Comparison of ENCODE assay signal across 33 cellular contexts in genomic region chr5:73774924-73775323, GRCh38.
"Had no signal": no experiment of that assay in that cellular context is flagged by ENCODE, and none has a peak within 500 bp of the region (broad histone marks: within the 10 kb centered on the region; RNA-seq: fewer than 3 reads in every experiment).

No MANE protein-coding gene starts in this region.

- H3K27me3 ChIP-seq: adrenal gland, body of pancreas, esophagus muscularis mucosa, foreskin keratinocyte, gastrocnemius medialis, heart right ventricle had no signal

- H3K4me1 ChIP-seq: body of pancreas, heart right ventricle had no signal

- H3K36me3 Mint-ChIP-seq: activated CD4-positive, alpha-beta memory T cell treated with anti-CD3 and anti-CD28 coated beads for 36 hours; activated CD8-positive, alpha-beta memory T cell treated with anti-CD3 and anti-CD28 coated beads, Interleukin-2, amount 10 ng/mL, durations not matched to agents 7 days and 5 days; activated naive CD4-positive, alpha-beta T cell treated with anti-CD3 and anti-CD28 coated beads, Interleukin-2, amount 50 U/mL, for 24 hours; activated naive CD8-positive, alpha-beta T cell treated with anti-CD3 and anti-CD28 coated beads for 36 hours; T-cell had no signal

- H3K4me3 ChIP-seq: adrenal gland, body of pancreas, esophagus muscularis mucosa, gastrocnemius medialis, heart right ventricle had no signal

- H3K27ac Mint-ChIP-seq: activated B cell treated with CpG ODN at 0.5 μM for 24 hours; activated CD4-positive, alpha-beta memory T cell treated with anti-CD3 and anti-CD28 coated beads for 36 hours; activated CD8-positive, alpha-beta memory T cell treated with anti-CD3 and anti-CD28 coated beads, Interleukin-2, amount 10 ng/mL, durations not matched to agents 7 days and 5 days; activated CD8-positive, alpha-beta T cell treated with anti-CD3 and anti-CD28 coated beads, Interleukin-2, amount 10 ng/mL, durations not matched to agents 7 days and 5 days; activated naive CD4-positive, alpha-beta T cell treated with anti-CD3 and anti-CD28 coated beads for 36 hours; activated naive CD4-positive, alpha-beta T cell treated with anti-CD3 and anti-CD28 coated beads, Interleukin-2, amount 50 U/mL, for 24 hours; activated naive CD8-positive, alpha-beta T cell treated with anti-CD3 and anti-CD28 coated beads for 36 hours; activated naive CD8-positive, alpha-beta T cell treated with anti-CD3 and anti-CD28 coated beads, Interleukin-2, amount 50 U/mL, for 24 hours; activated T-helper 1 cell treated with anti-CD3 and anti-CD28 coated beads, Interleukin-12 subunit alpha, Interleukin-12 subunit beta, Interleukin-2, Interleukin-4 antibody, amounts not matched to agents 30 ng/mL and 10 ng/mL and 1 ng/mL, durations not matched to agents 14 hours and 24 hours and 36 hours; activated T-helper 2 cell treated with anti-CD3 and anti-CD28 coated beads, Interferon-gamma antibody, Interleukin-2, Interleukin-4, amounts not matched to agents 10 μg/mL and 5 μg/mL and 100 μg/mL, durations not matched to agents 14 hours and 24 hours and 36 hours; T-cell; T-helper 17 cell; T-helper 2 cell treated with Interferon-gamma antibody and Interleukin-4, amounts not matched to agents 5 μg/mL and 100 μg/mL, for 36 hours had no signal

- H3K4me3 Mint-ChIP-seq: activated B cell treated with CpG ODN at 0.5 μM for 24 hours; activated CD4-positive, alpha-beta memory T cell treated with anti-CD3 and anti-CD28 coated beads for 36 hours; activated CD8-positive, alpha-beta memory T cell treated with anti-CD3 and anti-CD28 coated beads, Interleukin-2, amount 10 ng/mL, durations not matched to agents 7 days and 5 days; activated CD8-positive, alpha-beta T cell treated with anti-CD3 and anti-CD28 coated beads, Interleukin-2, amount 10 ng/mL, durations not matched to agents 7 days and 5 days; activated naive CD4-positive, alpha-beta T cell treated with anti-CD3 and anti-CD28 coated beads for 36 hours; activated naive CD4-positive, alpha-beta T cell treated with anti-CD3 and anti-CD28 coated beads, Interleukin-2, amount 50 U/mL, for 24 hours; activated naive CD8-positive, alpha-beta T cell treated with anti-CD3 and anti-CD28 coated beads for 36 hours; activated naive CD8-positive, alpha-beta T cell treated with anti-CD3 and anti-CD28 coated beads, Interleukin-2, amount 50 U/mL, for 24 hours; activated T-helper 1 cell treated with anti-CD3 and anti-CD28 coated beads, Interleukin-12 subunit alpha, Interleukin-12 subunit beta, Interleukin-2, Interleukin-4 antibody, amounts not matched to agents 30 ng/mL and 10 ng/mL and 1 ng/mL, durations not matched to agents 14 hours and 24 hours and 36 hours; T-cell; T-helper 17 cell; T-helper 2 cell treated with Interferon-gamma antibody and Interleukin-4, amounts not matched to agents 5 μg/mL and 100 μg/mL, for 36 hours had no signal

- H3K4me1 Mint-ChIP-seq: activated B cell treated with CpG ODN at 0.5 μM for 24 hours; activated CD8-positive, alpha-beta memory T cell treated with anti-CD3 and anti-CD28 coated beads, Interleukin-2, amount 10 ng/mL, durations not matched to agents 7 days and 5 days; activated naive CD4-positive, alpha-beta T cell treated with anti-CD3 and anti-CD28 coated beads, Interleukin-2, amount 50 U/mL, for 24 hours; activated naive CD8-positive, alpha-beta T cell treated with anti-CD3 and anti-CD28 coated beads for 36 hours; activated naive CD8-positive, alpha-beta T cell treated with anti-CD3 and anti-CD28 coated beads, Interleukin-2, amount 50 U/mL, for 24 hours; T-cell; T-helper 17 cell had no signal

- ATAC-seq: activated CD4-positive, CD25-positive, alpha-beta regulatory T cell treated with anti-CD3 and anti-CD28 coated beads, Interleukin-2, amount 50 U/mL, for 24 hours; activated CD8-positive, alpha-beta memory T cell treated with anti-CD3 and anti-CD28 coated beads, Interleukin-2, amount 10 ng/mL, durations not matched to agents 7 days and 5 days; activated CD8-positive, alpha-beta T cell treated with anti-CD3 and anti-CD28 coated beads, Interleukin-2, amount 10 ng/mL, durations not matched to agents 7 days and 5 days; activated naive CD8-positive, alpha-beta T cell treated with anti-CD3 and anti-CD28 coated beads, Interleukin-2, amount 50 U/mL, for 24 hours; body of pancreas; foreskin keratinocyte; gastrocnemius medialis; heart right ventricle; T-cell; T-helper 17 cell had no signal

- DNase-seq: activated B cell treated with CpG ODN at 0.5 μM for 24 hours; activated CD4-positive, alpha-beta memory T cell treated with anti-CD3 and anti-CD28 coated beads for 36 hours; activated CD4-positive, alpha-beta T cell treated with anti-CD3 and anti-CD28 coated beads for 48 hours; activated CD4-positive, alpha-beta T cell treated with anti-CD3 and anti-CD28 coated beads, Interleukin-2, amount 50 U/mL, for 1 hour; activated CD8-positive, alpha-beta memory T cell treated with anti-CD3 and anti-CD28 coated beads, Interleukin-2, amount 10 ng/mL, durations not matched to agents 7 days and 5 days; activated CD8-positive, alpha-beta memory T cell treated with anti-CD3 and anti-CD28 coated beads, Interleukin-2, amount 50 U/mL, for 4 hours; activated CD8-positive, alpha-beta T cell treated with anti-CD3 and anti-CD28 coated beads, Interleukin-2, amount 10 ng/mL, durations not matched to agents 7 days and 5 days; activated effector memory CD4-positive, alpha-beta T cell treated with anti-CD3 and anti-CD28 coated beads, Interleukin-2, amount 50 U/mL, for 16 hours; activated naive CD4-positive, alpha-beta T cell treated with anti-CD3 and anti-CD28 coated beads for 36 hours; activated naive CD8-positive, alpha-beta T cell treated with anti-CD3 and anti-CD28 coated beads for 36 hours; activated naive CD8-positive, alpha-beta T cell treated with anti-CD3 and anti-CD28 coated beads, Interleukin-2, amount 50 U/mL, for 24 hours; activated T-cell treated with anti-CD3 and anti-CD28 coated beads, Interleukin-2, amount 50 U/mL, for 1 hour; activated T-cell treated with anti-CD3 and anti-CD28 coated beads, Interleukin-2, amount 50 U/mL, for 48 hours; adrenal gland; amygdala; aorta; body of pancreas; cortex of kidney; effector CD8-positive, alpha-beta T cell; erythroblast; foreskin keratinocyte; gastrocnemius medialis; heart right ventricle; T-cell; T-helper 17 cell; T1000; WERI-Rb-1 had no signal

- H3K27ac ChIP-seq: adrenal gland, body of pancreas, esophagus muscularis mucosa, foreskin keratinocyte, gastrocnemius medialis, WERI-Rb-1 had no signal

- H3K36me3 ChIP-seq: adrenal gland, gastrocnemius medialis, heart right ventricle, WERI-Rb-1 had no signal

- H3K9me3 Mint-ChIP-seq: activated B cell treated with CpG ODN at 0.5 μM for 24 hours; activated CD4-positive, alpha-beta memory T cell treated with anti-CD3 and anti-CD28 coated beads for 36 hours; activated naive CD4-positive, alpha-beta T cell treated with anti-CD3 and anti-CD28 coated beads for 36 hours; activated naive CD4-positive, alpha-beta T cell treated with anti-CD3 and anti-CD28 coated beads, Interleukin-2, amount 50 U/mL, for 24 hours; activated naive CD8-positive, alpha-beta T cell treated with anti-CD3 and anti-CD28 coated beads for 36 hours; activated naive CD8-positive, alpha-beta T cell treated with anti-CD3 and anti-CD28 coated beads, Interleukin-2, amount 50 U/mL, for 24 hours; activated T-helper 1 cell treated with anti-CD3 and anti-CD28 coated beads, Interleukin-12 subunit alpha, Interleukin-12 subunit beta, Interleukin-2, Interleukin-4 antibody, amounts not matched to agents 30 ng/mL and 10 ng/mL and 1 ng/mL, durations not matched to agents 14 hours and 24 hours and 36 hours; activated T-helper 2 cell treated with anti-CD3 and anti-CD28 coated beads, Interferon-gamma antibody, Interleukin-2, Interleukin-4, amounts not matched to agents 10 μg/mL and 5 μg/mL and 100 μg/mL, durations not matched to agents 14 hours and 24 hours and 36 hours; T-cell; T-helper 2 cell treated with Interferon-gamma antibody and Interleukin-4, amounts not matched to agents 5 μg/mL and 100 μg/mL, for 36 hours had no signal

- H3K9me3 ChIP-seq: adrenal gland, body of pancreas, esophagus muscularis mucosa, gastrocnemius medialis, heart right ventricle had no signal

- H3K27me3 Mint-ChIP-seq: activated naive CD4-positive, alpha-beta T cell treated with anti-CD3 and anti-CD28 coated beads, Interleukin-2, amount 50 U/mL, for 24 hours had no signal
